In genomic region chr3:159938712-159939111, GRCh38 we compare ENCODE assay signal across 26 cellular contexts. TPM values are rescaled to one million over a fixed set of nuclear protein-coding genes. Genes with fewer than 3 reads are reported as not detected.
DNase-seq lines count a peak whose midpoint lies in the region; ATAC-seq and TF ChIP-seq lines count a peak whose summit lies in the region.
"Had no signal": no experiment of that assay in that cellular context is flagged by ENCODE, and none has a peak within 500 bp of the region (broad histone marks: within the 10 kb centered on the region; RNA-seq: fewer than 3 reads in every experiment).

No MANE protein-coding gene starts in this region.

- no peak overlapping the region for H3K23ac ChIP-seq in trophoblast cell (ENCODE audit: low read length)

- peak; percentile 27 for DNase-seq in EL
- peak; percentile 47 for DNase-seq in NOMO-1 treated with dmso at 0.1 percent for 144 hours (lab: John Stamatoyannopoulos, UW; ENCODE audit: unreplicated experiment)
- peak; percentile 37 to 71 for DNase-seq in cardiac fibroblast (ENCODE audit: low read depth in 2 of 2)
- DNase-seq in foreskin fibroblast: peak; percentile 67 to 80
- DNase-seq in trophoblast cell: no peak
- DNase-seq in activated CD4-positive, alpha-beta T cell treated with anti-CD3 and anti-CD28 coated beads for 4 hours: no peak
- DNase-seq: activated CD4-positive, alpha-beta T cell treated with anti-CD3 and anti-CD28 coated beads for 1 hour; activated naive CD4-positive, alpha-beta T cell treated with Interleukin-2 at 50 U/mL for 16 hours; activated T-cell treated with anti-CD3 and anti-CD28 coated beads, Interleukin-2, amount 50 U/mL, for 4 hours; amniotic stem cell; C1 segment of cervical spinal cord; caudate nucleus; erythroblast; glutamatergic neuron; left colon; naive thymus-derived CD8-positive, alpha-beta T cell; NCI-H187; NCI-H2227 treated with DMSO at 0.1 percent for 48 hours; NCI-H748 treated with DMSO at 0.1 percent for 48 hours; PC-3; SHP77; stimulated activated CD4-positive, alpha-beta T cell treated with anti-CD3 and anti-CD28 coated beads, Interleukin-4, amount 100 ng/mL, for 4 hours; stimulated activated naive CD8-positive, alpha-beta T cell treated with anti-CD3 and anti-CD28 coated beads, Interleukin-15, Interleukin-2, amounts not matched to agents 100 U/mL and 50 U/mL, for 24 hours; thyroid gland had no signal

- WGBS in trophoblast cell (ENCODE audit: extremely low coverage, insufficient coverage, insufficient read length): no CpG with 5 or more reads among the region's 2 CpGs

- H3K36me3 ChIP-seq in trophoblast cell (ENCODE audit: control insufficient read depth in 1 of 2, insufficient read depth in 2 of 2, low read length in 2 of 2): peaks cover 0 to 2% of the 10 kb centered on the region in 2 experiments
- H3K36me3 ChIP-seq: thyroid gland had no signal

- H3K4ac ChIP-seq in trophoblast cell (ENCODE audit: low read depth, low read length): no peak overlapping the region

- no peak for ATAC-seq in GM18868 (IDR thresholded peaks at IDR 0.05; ENCODE audit: unreplicated experiment)
- ATAC-seq in HG03457 (IDR thresholded peaks at IDR 0.05; ENCODE audit: unreplicated experiment): no peak
- ATAC-seq: activated T-cell treated with anti-CD3 and anti-CD28 coated beads, Interleukin-2, amount 50 U/mL, for 4 hours; left colon; naive thymus-derived CD8-positive, alpha-beta T cell; PC-3; stimulated activated naive CD8-positive, alpha-beta T cell treated with anti-CD3 and anti-CD28 coated beads, Interleukin-15, Interleukin-2, amounts not matched to agents 100 U/mL and 50 U/mL, for 24 hours had no signal

- no peak overlapping the region for H3K14ac ChIP-seq in trophoblast cell (ENCODE audit: low read length)

- no peak overlapping the region for H2BK5ac ChIP-seq in trophoblast cell (ENCODE audit: low read depth, low read length, poor library complexity)

- H3K4me2 ChIP-seq in trophoblast cell (ENCODE audit: low read length): no peak overlapping the region

- H3K79me2 ChIP-seq in trophoblast cell (ENCODE audit: control insufficient read depth, insufficient read depth, low read length, poor library complexity): no peaks in the 10 kb centered on the region

- TF ChIP-seq CTCF in cardiac fibroblast (IDR thresholded peaks at IDR 0.05; ENCODE audit: low read depth, low read length) (no peak), foreskin fibroblast (IDR thresholded peaks at IDR 0.05; ENCODE audit: low read depth, low read length) (no peak)

- H4K8ac ChIP-seq in trophoblast cell (ENCODE audit: low read depth, low read length): no peak overlapping the region

- H2AFZ ChIP-seq in trophoblast cell (ENCODE audit: insufficient read depth, low read length, poor library complexity): no peak overlapping the region

- H2BK120ac ChIP-seq in trophoblast cell (ENCODE audit: insufficient read depth, low read length, poor library complexity): no peak overlapping the region

- no peak overlapping the region for H4K91ac ChIP-seq in trophoblast cell (ENCODE audit: low read depth, low read length)

- H3K18ac ChIP-seq in trophoblast cell (ENCODE audit: low read length): no peak overlapping the region

- H3K9ac ChIP-seq in trophoblast cell (ENCODE audit: low read length): no peak overlapping the region

- no peaks in the 10 kb centered on the region for H3K79me1 ChIP-seq in trophoblast cell (ENCODE audit: low read length)

- no peak overlapping the region for H3K4me3 ChIP-seq in cardiac fibroblast (replicated peaks in 1 of 2; ENCODE audit: low read depth in 2 of 2, low read length in 2 of 2)
- H3K4me3 ChIP-seq in foreskin fibroblast (ENCODE audit: low read depth in 1 of 2, low read length in 2 of 2): no peak overlapping the region
- H3K4me3 ChIP-seq in trophoblast cell (ENCODE audit: low read depth, low read length): no peak overlapping the region
- H3K4me3 ChIP-seq: thyroid gland had no signal

- H3K4me1 ChIP-seq in trophoblast cell (ENCODE audit: control insufficient read depth in 1 of 2, insufficient read depth in 2 of 2, low read length in 2 of 2): peaks cover 0 to 2% of the 10 kb centered on the region in 2 experiments
- H3K4me1 ChIP-seq: thyroid gland had no signal

- no peaks in the 10 kb centered on the region for H3K27me3 ChIP-seq in trophoblast cell (ENCODE audit: insufficient read depth, low read length)
- H3K27me3 ChIP-seq: thyroid gland had no signal

- H2AK5ac ChIP-seq in trophoblast cell (ENCODE audit: low read length): no peak overlapping the region

- H2BK12ac ChIP-seq in trophoblast cell (ENCODE audit: low read length): no peak overlapping the region

- H4K12ac ChIP-seq in trophoblast cell (ENCODE audit: low read depth, low read length): no peak overlapping the region

- no peak overlapping the region for H3K27ac ChIP-seq in trophoblast cell (ENCODE audit: low read depth, low read length)
- H3K27ac ChIP-seq: thyroid gland had no signal

- H3K9me3 ChIP-seq in trophoblast cell (ENCODE audit: insufficient read depth, low read depth, low read length): peaks cover 6% of the 10 kb centered on the region
- H3K9me3 ChIP-seq: thyroid gland had no signal

RNA-seq across cellular contexts. Expression of gene IL12A, which starts 49.9 kb away (rescaled TPM):
- 0.10 and 0.23 TPM in 2 replicates for polyA plus RNA-seq in trophoblast cell (2013)

Comparison
In these comparisons a context has a peak if more than half of its experiments do, and no peak if none do; other contexts are left out.
1. DNase-seq: peak in EL (single experiment), NOMO-1 treated with dmso at 0.1 percent for 144 hours (single experiment), cardiac fibroblast (2 of 2) and foreskin fibroblast (2 of 2); none in trophoblast cell (0 of 2) and activated CD4-positive, alpha-beta T cell treated with anti-CD3 and anti-CD28 coated beads for 4 hours (0 of 2).